ENCODE assay signal across 11 cellular contexts in the genomic region with DNA sequence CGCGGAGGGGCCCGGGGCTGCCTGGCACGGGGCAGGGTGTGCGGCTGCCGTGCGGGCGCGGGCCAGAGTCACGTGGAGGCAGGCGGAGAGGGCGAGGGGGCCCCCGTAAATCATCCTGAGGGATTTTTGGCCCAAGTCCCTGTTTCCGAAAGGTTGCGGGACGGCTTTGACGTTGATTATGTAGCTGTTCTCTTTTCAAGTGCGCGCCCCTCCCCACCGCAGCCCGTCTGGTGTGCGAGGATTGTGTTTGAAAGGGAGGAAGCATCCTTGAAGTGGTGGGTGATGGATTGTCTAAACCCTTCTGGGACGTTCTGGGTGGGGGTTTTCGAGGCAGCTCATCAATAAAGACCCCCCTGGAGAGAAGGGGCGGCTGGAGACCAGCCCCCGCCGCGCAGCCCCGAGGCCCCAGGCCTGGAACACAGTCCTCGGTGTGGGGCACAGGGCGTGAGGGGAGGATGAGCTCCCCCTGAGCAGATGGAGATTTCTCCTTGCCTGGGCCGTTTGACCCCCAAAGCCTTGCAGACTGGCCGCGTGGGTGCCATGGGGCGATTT. TPM values are rescaled to one million over a fixed set of nuclear protein-coding genes. Genes with fewer than 3 reads are reported as not detected.
DNase-seq lines count a peak whose midpoint lies in the region; ATAC-seq and TF ChIP-seq lines count a peak whose summit lies in the region.
"Had no signal": no experiment of that assay in that cellular context is flagged by ENCODE, and none has a peak within 500 bp of the region (broad histone marks: within the 10 kb centered on the region; RNA-seq: fewer than 3 reads in every experiment).

No MANE protein-coding gene starts in this region.

- no peak for ATAC-seq in GM21360 (IDR thresholded peaks at IDR 0.05; ENCODE audit: unreplicated experiment)

- H3K9me3 ChIP-seq in HUES64 (ENCODE audit: insufficient read depth, low read depth, low read length) (0 out of 2 replicates have a peak, but pooled peaks cover 6% of the 10 kb centered on the region), right atrium auricular region (no peaks in the 10 kb centered on the region)
- H3K9me3 ChIP-seq in effector memory CD4-positive, alpha-beta T cell (ENCODE audit: control insufficient read depth, low read length), result no peaks in the 10 kb centered on the region

- no peak for DNase-seq in effector memory CD4-positive, alpha-beta T cell
- DNase-seq in nephron progenitor cell (peak; percentile 24), cerebellum (ENCODE audit: low spot score) (no peak), right atrium auricular region (ENCODE audit: low spot score) (no peak), lower leg skin (ENCODE audit: low spot score in 2 of 2) (no peak)
- DNase-seq: NCI-H1048 had no signal

- peaks cover 100% of the 10 kb centered on the region for H3K27me3 Mint-ChIP-seq in nephron progenitor cell (ENCODE audit: low read depth, poor library complexity)

- peak overlapping the region; percentile 30 for H3K4me3 Mint-ChIP-seq in nephron progenitor cell
- H3K4me3 Mint-ChIP-seq: stimulated activated effector memory CD8-positive, alpha-beta T cell treated with anti-CD3 and anti-CD28 coated beads, Interleukin-12 subunit alpha, Interleukin-12 subunit beta, amount 100 ng/mL, for 72 hours had no signal

- H3K4me1 ChIP-seq in ACC112 (ENCODE audit: control insufficient read depth, insufficient read depth, low read length, unreplicated experiment), result no peaks in the 10 kb centered on the region
- peaks cover 14% of the 10 kb centered on the region for H3K4me1 ChIP-seq in HUES64 (ENCODE audit: insufficient read depth, low read length)
- H3K4me1 ChIP-seq in effector memory CD4-positive, alpha-beta T cell (ENCODE audit: control insufficient read depth, insufficient read depth, low read length, poor library complexity, severe bottlenecking), result peaks cover 30% of the 10 kb centered on the region
- H3K4me1 ChIP-seq in right atrium auricular region, result peaks cover 0 to 64% of the 10 kb centered on the region in 2 donors

- intact Hi-C loops in lower leg skin (cut with DNase I; ENCODE audit: low total_unique reads), result loop anchor here (2.0 kb wide), 1 partner anchor 586 kb away; no protein-coding TSS in a partner anchor

- no peaks in the 10 kb centered on the region for H3K36me3 Mint-ChIP-seq in nephron progenitor cell (ENCODE audit: low read depth)

- peaks cover 24% of the 10 kb centered on the region for H3K4me1 Mint-ChIP-seq in nephron progenitor cell

- H3K27me3 ChIP-seq in ACC112 (ENCODE audit: insufficient read depth, low read length) (peaks cover 80% of the 10 kb centered on the region), HUES64 (ENCODE audit: insufficient read depth, low read length) (peaks cover 100% of the 10 kb centered on the region), right atrium auricular region (peaks cover 23 to 85% of the 10 kb centered on the region in 2 donors)
- peaks cover 56% of the 10 kb centered on the region for H3K27me3 ChIP-seq in effector memory CD4-positive, alpha-beta T cell (replicated peaks; ENCODE audit: control insufficient read depth, insufficient read depth, low read length, poor library complexity, severe bottlenecking)

- no peak overlapping the region for H3K9ac ChIP-seq in HUES64 (ENCODE audit: low read depth, low read length)

- no peaks in the 10 kb centered on the region for H3K9me3 Mint-ChIP-seq in nephron progenitor cell
- H3K9me3 Mint-ChIP-seq: stimulated activated effector memory CD8-positive, alpha-beta T cell treated with anti-CD3 and anti-CD28 coated beads, Interleukin-12 subunit alpha, Interleukin-12 subunit beta, amount 100 ng/mL, for 72 hours had no signal

- no peaks in the 10 kb centered on the region for H3K79me2 ChIP-seq in ACC112 (ENCODE audit: control insufficient read depth, insufficient read depth, low read length, unreplicated experiment)

- no peak for TF ChIP-seq CTCF in nephron progenitor cell (IDR thresholded peaks at IDR 0.05)
- TF ChIP-seq CTCF in right atrium auricular region (IDR thresholded peaks at IDR 0.05), result no peak
- no peak for TF ChIP-seq CTCF in lower leg skin (IDR thresholded peaks at IDR 0.05)

- no peak overlapping the region for H2AFZ ChIP-seq in ACC112 (ENCODE audit: low read length, unreplicated experiment)

- H3K4me3 ChIP-seq in ACC112 (ENCODE audit: low read depth, low read length) (peak overlapping the region; percentile 47), HUES64 (ENCODE audit: low read length) (peak overlapping the region; percentile 44), right atrium auricular region (peak overlapping the region in 1 of 2 donors; percentile 33), lower leg skin (ENCODE audit: low read depth, poor library complexity, severe bottlenecking) (no peak overlapping the region)
- H3K4me3 ChIP-seq in effector memory CD4-positive, alpha-beta T cell (ENCODE audit: insufficient read depth, low read depth, low read length, poor library complexity, severe bottlenecking), result peak overlapping the region; percentile 29

- TF ChIP-seq POLR2A in lower leg skin (IDR thresholded peaks at IDR 0.05), result no peak

- H3K27ac ChIP-seq in ACC112 (ENCODE audit: low read depth, low read length), result no peak overlapping the region
- H3K27ac ChIP-seq in HUES64 (ENCODE audit: low read depth, low read length), result no peak overlapping the region
- no peak overlapping the region for H3K27ac ChIP-seq in effector memory CD4-positive, alpha-beta T cell (ENCODE audit: insufficient read depth, low read length, poor library complexity, severe bottlenecking)
- H3K27ac ChIP-seq in right atrium auricular region, result no peak overlapping the region

- H3K27ac Mint-ChIP-seq in nephron progenitor cell, result no peak overlapping the region
- H3K27ac Mint-ChIP-seq: stimulated activated effector memory CD8-positive, alpha-beta T cell treated with anti-CD3 and anti-CD28 coated beads, Interleukin-12 subunit alpha, Interleukin-12 subunit beta, amount 100 ng/mL, for 72 hours had no signal

- 1% methylated on average over 35 of the region's 35 CpGs for WGBS in HUES64
- WGBS in lower leg skin, 2 donors, result 4 to 5% methylated on average over 31 to 35 of the region's 35 CpGs

- H3K36me3 ChIP-seq in ACC112 (ENCODE audit: insufficient read depth, low read length) (no peaks in the 10 kb centered on the region), HUES64 (ENCODE audit: insufficient read depth, low read length) (no peaks in the 10 kb centered on the region), right atrium auricular region (no peaks in the 10 kb centered on the region)
- no peaks in the 10 kb centered on the region for H3K36me3 ChIP-seq in effector memory CD4-positive, alpha-beta T cell (ENCODE audit: control insufficient read depth, insufficient read depth, low read length)

RNA-seq across cellular contexts. Expression of a gene that starts 7.0 kb away (rescaled TPM):
- not detected for polyA plus RNA-seq in HUES64 (2013, experiment 1 of 2)
- 0.19 TPM for polyA plus RNA-seq in HUES64 (2013, experiment 2 of 2)
- 2.4 TPM for total RNA-seq in cerebellum
- under 1 TPM in 1 of 2 donors, not detected in 1; 0.55 TPM for total RNA-seq in right atrium auricular region
- 1 to 10 TPM in 1 of 4 donors, under 1 TPM in 3; 0.59 to 1.4 (median 0.77) TPM for total RNA-seq in lower leg skin
- polyA plus RNA-seq: liver had no signal
